In the genomic region with DNA sequence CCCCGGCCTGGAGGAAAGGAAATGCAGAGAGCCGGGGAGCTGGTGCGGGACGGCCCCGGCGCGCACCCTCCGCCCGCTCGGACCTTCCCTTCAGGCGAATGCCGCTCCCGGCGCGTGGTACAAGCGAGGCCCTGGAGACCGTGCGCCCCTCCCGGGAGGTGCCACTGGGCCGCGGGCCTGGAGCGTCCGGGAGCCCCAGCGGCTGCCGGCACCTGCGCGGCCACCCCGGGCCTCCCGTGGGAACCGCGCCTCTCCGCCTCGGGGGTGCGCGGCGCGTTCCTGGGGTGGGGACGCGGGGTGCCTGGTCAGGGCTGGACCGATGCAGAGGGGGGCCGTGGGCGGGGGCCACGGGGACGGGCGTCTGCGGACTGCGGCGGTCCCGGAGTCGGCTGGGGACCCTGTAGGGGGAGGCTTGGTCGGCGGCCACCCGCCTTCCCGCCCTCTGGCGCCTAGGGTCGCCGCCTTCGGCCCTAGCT, we compare ENCODE assay signal across 9 cellular contexts. TPM values are rescaled to one million over a fixed set of nuclear protein-coding genes. Genes with fewer than 3 reads are reported as not detected.
DNase-seq lines count a peak whose midpoint lies in the region; ATAC-seq, FAIRE-seq and TF ChIP-seq lines count a peak whose summit lies in the region.
"Had no signal": no experiment of that assay in that cellular context is flagged by ENCODE, and none has a peak within 500 bp of the region (broad histone marks: within the 10 kb centered on the region; RNA-seq: fewer than 3 reads in every experiment).

No MANE protein-coding gene starts in this region.

- WGBS in right lobe of liver (ENCODE audit: insufficient coverage, low coverage, low lambda C conversion rate, missing lambda C conversion rate) = 0% methylated on average over 1 of the region's 58 CpGs
- 3% methylated on average over 58 of the region's 58 CpGs for WGBS in urinary bladder

- H3K4me3 ChIP-seq in bronchial epithelial cell (ENCODE audit: low read depth, low read length) (peak overlapping the region; percentile 35), right lobe of liver (peak overlapping the region; percentile 27 to 43 (median 31)), urinary bladder (ENCODE audit: low read depth, low read length) (peak overlapping the region; percentile 43)

- peaks cover 12% of the 10 kb centered on the region for H3K27me3 ChIP-seq in bronchial epithelial cell (ENCODE audit: control insufficient read depth, insufficient read depth, low read length)
- H3K27me3 ChIP-seq in right lobe of liver = peaks cover 0 to 5% of the 10 kb centered on the region in 2 donors

- H3K4me1 ChIP-seq in right lobe of liver (peaks cover 0 to 21% (median 0%) of the 10 kb centered on the region in 4 donors), urinary bladder (ENCODE audit: insufficient read depth) (no peaks in the 10 kb centered on the region)

- H3K36me3 ChIP-seq in bronchial epithelial cell (ENCODE audit: control insufficient read depth, insufficient read depth, low read length) (no peaks in the 10 kb centered on the region), right lobe of liver (no peaks in the 10 kb centered on the region), urinary bladder (ENCODE audit: insufficient read depth) (no peaks in the 10 kb centered on the region)

- no peak for FAIRE-seq in bronchial epithelial cell (lab: Jason Lieb, UNC)

- no peak for TF ChIP-seq POLR2A in right lobe of liver (IDR thresholded peaks at IDR 0.05)

- ATAC-seq in activated T-cell treated with anti-CD3 and anti-CD28 coated beads, Interleukin-2, amount 50 U/mL, for 4 hours = peak; percentile 34 to 41
- ATAC-seq in right lobe of liver = peak; percentile 5 to 21 (median 10)
- ATAC-seq in HG03139 (IDR thresholded peaks at IDR 0.05; ENCODE audit: unreplicated experiment) = no peak
- ATAC-seq in HG02840 (IDR thresholded peaks at IDR 0.05; ENCODE audit: low FRiP score, unreplicated experiment) = no peak

- peaks cover 75% of the 10 kb centered on the region for H3K27me3 Mint-ChIP-seq in activated T-cell treated with anti-CD3 and anti-CD28 coated beads, Interleukin-2, amount 50 U/mL, for 4 hours (ENCODE audit: low read depth)

- no peak overlapping the region for H3K4me3 Mint-ChIP-seq in activated T-cell treated with anti-CD3 and anti-CD28 coated beads, Interleukin-2, amount 50 U/mL, for 4 hours

- no peaks in the 10 kb centered on the region for H3K9me3 Mint-ChIP-seq in activated T-cell treated with anti-CD3 and anti-CD28 coated beads, Interleukin-2, amount 50 U/mL, for 4 hours

- DNase-seq in activated T-cell treated with anti-CD3 and anti-CD28 coated beads, Interleukin-2, amount 50 U/mL, for 4 hours = no peak
- no peak for DNase-seq in activated T-cell treated with anti-CD3 and anti-CD28 coated beads, Interleukin-2, amount 50 U/mL, for 1 hour
- DNase-seq in bronchial epithelial cell (ENCODE audit: low read depth) (no peak), right lobe of liver (peak in 1 of 3 donors; percentile 53)
- no peak for DNase-seq in stimulated activated CD4-positive, alpha-beta T cell treated with anti-CD3 and anti-CD28 coated beads, Interleukin-12 subunit alpha, Interleukin-12 subunit beta, amount 100 ng/mL, for 4 hours
- DNase-seq: DND-41 had no signal

- H3K27ac ChIP-seq in right lobe of liver (no peak overlapping the region), urinary bladder (ENCODE audit: low read depth) (no peak overlapping the region)

- no peaks in the 10 kb centered on the region for H3K36me3 Mint-ChIP-seq in activated T-cell treated with anti-CD3 and anti-CD28 coated beads, Interleukin-2, amount 50 U/mL, for 4 hours (ENCODE audit: insufficient read depth)

- no peaks in the 10 kb centered on the region for H3K9me3 ChIP-seq in right lobe of liver

- intact Hi-C loops in right lobe of liver (cut with DNase I) = no loop called here

- peaks cover 16% of the 10 kb centered on the region for H3K4me1 Mint-ChIP-seq in activated T-cell treated with anti-CD3 and anti-CD28 coated beads, Interleukin-2, amount 50 U/mL, for 4 hours (ENCODE audit: low read depth)

- no peak for TF ChIP-seq CTCF in bronchial epithelial cell (IDR thresholded peaks at IDR 0.05; ENCODE audit: insufficient read depth, low read length, severe bottlenecking)
- no peak for TF ChIP-seq CTCF in right lobe of liver (IDR thresholded peaks at IDR 0.05)

RNA-seq across cellular contexts. Expression of a gene that starts 0.5 kb away (rescaled TPM):
- under 1 TPM; 0.08 to 0.19 (median 0.18) TPM for total RNA-seq in activated T-cell treated with anti-CD3 and anti-CD28 coated beads, Interleukin-2, amount 50 U/mL, for 4 hours
- 3.4 and 6.0 TPM in 2 replicates for total RNA-seq in bronchial epithelial cell
- 1 to 10 TPM in 4 of 6 experiments, under 1 TPM in 2; 0.86 to 3.2 (median 1.2) TPM for total RNA-seq in right lobe of liver
- total RNA-seq in urinary bladder = 4.8 TPM
- polyA plus RNA-seq in urinary bladder = 5.6 TPM

Comparison
In these comparisons a context has a peak if more than half of its experiments do, and no peak if none do; other contexts are left out.
1. ATAC-seq: peak in activated T-cell treated with anti-CD3 and anti-CD28 coated beads, Interleukin-2, amount 50 U/mL, for 4 hours (2 of 2) and right lobe of liver (4 of 4); none in HG03139 (single experiment) and HG02840 (single experiment).
2. Peak in every context shown above with its lines, with median percentiles within 50 percentile points of each other: H3K4me3 ChIP-seq.